Comparison of ENCODE assay signal across 19 cellular contexts in the genomic region with DNA sequence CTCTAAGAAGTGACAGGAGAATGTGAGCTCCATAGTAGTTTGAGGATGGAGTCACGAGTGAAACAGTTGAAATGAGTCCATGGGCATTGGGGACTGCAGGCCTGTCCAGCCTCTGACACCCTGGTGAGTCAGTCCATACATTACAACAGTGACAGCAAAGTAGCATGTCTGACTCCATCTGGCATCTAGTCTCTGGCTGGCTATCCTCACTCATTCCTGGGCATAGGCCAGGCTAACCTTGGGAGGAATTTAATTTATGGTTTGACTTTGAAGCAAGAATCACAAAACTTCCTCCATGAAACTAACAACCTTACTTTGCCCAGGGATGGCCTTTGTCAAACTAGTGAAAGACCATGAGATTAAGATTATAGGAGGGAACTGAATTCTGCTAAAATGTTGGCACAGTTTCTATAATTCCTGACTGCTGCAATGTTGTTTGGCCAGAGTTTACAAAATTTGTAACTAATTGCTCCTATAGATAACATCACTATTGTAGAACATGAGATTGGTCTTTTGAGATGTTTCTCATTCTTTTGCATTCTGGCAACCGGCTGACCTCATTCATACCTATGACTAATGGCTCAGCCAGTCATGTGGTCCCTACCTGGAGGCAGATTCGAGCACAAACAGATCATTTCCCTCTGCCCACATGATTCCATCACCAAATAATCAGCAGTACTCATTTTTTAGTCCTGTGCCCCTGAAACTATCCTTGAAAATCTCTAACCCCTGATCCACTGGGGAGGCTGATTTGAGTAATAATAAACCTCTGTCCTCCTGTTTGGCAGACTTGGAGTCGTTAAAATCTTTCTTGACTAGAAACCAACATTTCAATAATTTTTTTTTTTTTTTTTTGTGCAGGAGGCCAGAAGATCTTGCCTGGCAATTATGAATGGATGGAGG. TPM values are rescaled to one million over a fixed set of nuclear protein-coding genes. Genes with fewer than 3 reads are reported as not detected.
DNase-seq lines count a peak whose midpoint lies in the region; TF ChIP-seq lines count a peak whose summit lies in the region.
"Not testable (repeated sequence)": the region's sequence is repeated elsewhere in the genome, so short reads cannot be mapped to it uniquely, and the experiment has no call there.
"Had no signal": no experiment of that assay in that cellular context is flagged by ENCODE, and none has a peak within 500 bp of the region (broad histone marks: within the 10 kb centered on the region; RNA-seq: fewer than 3 reads in every experiment).

No MANE protein-coding gene starts in this region.

- H3K27ac ChIP-seq in GM23248 = peak overlapping the region; percentile 95
- H3K27ac ChIP-seq in breast epithelium = peak overlapping the region; percentile 78 to 82
- H3K27ac ChIP-seq in fibroblast of lung (ENCODE audit: insufficient read depth, low read length) = peak overlapping the region; percentile 71

- H3F3A ChIP-seq in GM23248 (ENCODE audit: insufficient read depth) = peaks cover 60% of the 10 kb centered on the region

- not testable (repeated sequence) for TF ChIP-seq CTCF in breast epithelium (IDR thresholded peaks at IDR 0.05); fibroblast of lung (conservative IDR thresholded peaks at IDR 0.05 in 1 of 2, IDR thresholded peaks at IDR 0.05 in 1 of 2; ENCODE audit: low read depth in 1 of 2, low read length in 2 of 2); kidney epithelial cell (IDR thresholded peaks at IDR 0.05; ENCODE audit: insufficient read depth, low read length, poor library complexity, severe bottlenecking)

- H3K4me2 ChIP-seq in GM23248 (ENCODE audit: unreplicated experiment) = peak overlapping the region; percentile 65
- not testable (repeated sequence) for H3K4me2 ChIP-seq in fibroblast of lung (ENCODE audit: extremely low read depth, insufficient read depth, low read length)

- WGBS in GM23248 (ENCODE audit: low coverage in 1 of 2, low lambda C conversion rate in 2 of 2, missing lambda C conversion rate in 2 of 2), 2 experiments = 0 to 1% methylated on average over 4 of the region's 4 CpGs

- not testable (repeated sequence) for H3K36me3 ChIP-seq in GM23248 (ENCODE audit: low read depth); breast epithelium; fibroblast of lung (ENCODE audit: control insufficient read depth, insufficient read depth, low read length); kidney epithelial cell (ENCODE audit: control insufficient read depth, insufficient read depth, low read length)

- not testable (repeated sequence) for H2AFZ ChIP-seq in GM23248; fibroblast of lung (ENCODE audit: low read length)

- H4K20me1 ChIP-seq in GM23248 (ENCODE audit: insufficient read depth); fibroblast of lung (ENCODE audit: control insufficient read depth, extremely low read depth, insufficient read depth, low read length): not testable (repeated sequence)

- peak overlapping the region; percentile 70 for H3K9ac ChIP-seq in GM23248
- not testable (repeated sequence) for H3K9ac ChIP-seq in fibroblast of lung (ENCODE audit: insufficient read depth, low read length)

- H3K9me2 ChIP-seq in GM23248 (ENCODE audit: insufficient read depth) = not testable (repeated sequence)

- not testable (repeated sequence) for H3K9me3 ChIP-seq in GM23248 (ENCODE audit: low read depth); breast epithelium; fibroblast of lung (ENCODE audit: control insufficient read depth, insufficient read depth, low read depth, low read length)

- H3K4me3 ChIP-seq in GM23248 = peak overlapping the region; percentile 81
- not testable (repeated sequence) for H3K4me3 ChIP-seq in breast epithelium; fibroblast of lung (replicated peaks in 1 of 4; ENCODE audit: control extremely low read depth in 1 of 4, insufficient read depth in 1 of 4, low read depth in 3 of 4, low read length in 4 of 4); kidney epithelial cell (ENCODE audit: low read depth, low read length)

- in situ Hi-C loops in GM23248 (cut with MboI) = not testable (repeated sequence)

- H3K79me2 ChIP-seq in GM23248 (ENCODE audit: insufficient read depth) = peaks cover 35% of the 10 kb centered on the region
- not testable (repeated sequence) for H3K79me2 ChIP-seq in fibroblast of lung (ENCODE audit: control insufficient read depth, insufficient read depth, low read length)

- not testable (repeated sequence) for TF ChIP-seq POLR2A in breast epithelium (IDR thresholded peaks at IDR 0.05)

- peaks cover 67% of the 10 kb centered on the region for H3K4me1 ChIP-seq in GM23248 (ENCODE audit: insufficient read depth)
- not testable (repeated sequence) for H3K4me1 ChIP-seq in breast epithelium
- H3K4me1 ChIP-seq in fibroblast of lung (ENCODE audit: control insufficient read depth, extremely low read depth, insufficient read depth, low read length) = peaks cover 16% of the 10 kb centered on the region

- not testable (repeated sequence) for H3K27me3 ChIP-seq in GM23248 (replicated peaks; ENCODE audit: insufficient read depth); breast epithelium; fibroblast of lung (ENCODE audit: control insufficient read depth, insufficient read depth, low read length); kidney epithelial cell (ENCODE audit: control insufficient read depth, insufficient read depth, low read length)

- intact Hi-C loops in breast epithelium (cut with DNase I; ENCODE audit: low total_unique reads) = not testable (repeated sequence)

- DNase-seq in AG20443 (ENCODE audit: low spot score) (peak; percentile 65), GM23248 (peak; percentile 92), LHCN-M2 (ENCODE audit: low read depth) (peak; percentile 34), SW 1271 (lab: John Stamatoyannopoulos, UW) (peak; percentile 46 to 56), breast epithelium (ENCODE audit: low spot score in 2 of 2) (peak in 1 of 2 donors; percentile 82), fibroblast of lung (ENCODE audit: low read depth in 2 of 2) (peak; percentile 56 to 91), kidney epithelial cell (ENCODE audit: low read depth) (peak; percentile 65), stromal cell of bone marrow (ENCODE audit: low read depth) (peak; percentile 47)

RNA-seq across cellular contexts. Expression of a gene that starts 4.2 kb away (rescaled TPM):
- 430 and 534 TPM in 2 replicates for total RNA-seq in GM23248 (2014; rRNA removed; shearing (Covaris generic))
- polyA plus RNA-seq in GM23248 (2016; fragmentation: Nextera tagmentation; extraction: Ambion mirVana) (1,012 and 1,019 TPM in 2 replicates), fibroblast of lung (52.2 and 229 TPM in 2 replicates)
- total RNA-seq in LHCN-M2 (2014; rRNA removed) (0.52 and 0.64 TPM in 2 replicates), breast epithelium (not detected), fibroblast of lung (2.1 and 14.2 TPM in 2 replicates), kidney epithelial cell (0.34 and 0.96 TPM in 2 replicates)
- polyA plus RNA-seq in LHCN-M2 (2012) = 1.7 TPM
- 42.9 and 138 TPM in 2 replicates for polyA plus RNA-seq in fibroblast of lung (2012)
- 18.3 and 49.3 TPM in 2 replicates for polyA minus RNA-seq in fibroblast of lung (ENCODE audit: low replicate concordance)
- total RNA-seq: activated CD4-positive, alpha-beta T cell treated with anti-CD3 and anti-CD28 coated beads, Interleukin-2, amount 10 ng/mL, durations not matched to agents 24 days and 14 days; activated CD8-positive, alpha-beta memory T cell treated with anti-CD3 and anti-CD28 coated beads, Interleukin-2, amount 10 ng/mL, durations not matched to agents 7 days and 5 days; activated T-helper 1 cell treated with anti-CD3 and anti-CD28 coated beads, Interleukin-12 subunit alpha, Interleukin-12 subunit beta, Interleukin-2, Interleukin-4 antibody, amounts not matched to agents 30 ng/mL and 10 ng/mL and 1 ng/mL, durations not matched to agents 14 hours and 24 hours and 36 hours; dermis microvascular lymphatic vessel endothelial cell; endothelial cell of umbilical vein; heart left ventricle; K562; pulmonary artery endothelial cell; Right ventricle myocardium superior; T-helper 1 cell treated with Interleukin-12 subunit alpha and Interleukin-12 subunit beta and Interleukin-4 antibody, amounts not matched to agents 30 ng/mL and 1 ng/mL, for 36 hours; transverse colon had no signal
- polyA plus RNA-seq: endothelial cell of umbilical vein, heart left ventricle, K562 had no signal

RNA-seq across cellular contexts. Expression of a gene that starts 23.3 kb away (rescaled TPM):
- 104 and 105 TPM in 2 replicates for total RNA-seq in GM23248 (2014; rRNA removed; shearing (Covaris generic))
- polyA plus RNA-seq in GM23248 (2016; fragmentation: Nextera tagmentation; extraction: Ambion mirVana) (171 and 174 TPM in 2 replicates), fibroblast of lung (171 and 387 TPM in 2 replicates)
- total RNA-seq in LHCN-M2 (2014; rRNA removed) (0.19 and 0.98 TPM in 2 replicates), breast epithelium (1 to 10 TPM in 1 of 3 donors, not detected in 2; 2.3 TPM), fibroblast of lung (0.17 and 11.3 TPM in 2 replicates), kidney epithelial cell (3.0 and 7.4 TPM in 2 replicates)
- 6.0 TPM for polyA plus RNA-seq in LHCN-M2 (2012)
- 108 and 205 TPM in 2 replicates for polyA plus RNA-seq in fibroblast of lung (2012)
- 63.7 and 67.2 TPM in 2 replicates for polyA minus RNA-seq in fibroblast of lung (ENCODE audit: low replicate concordance)
- total RNA-seq: activated CD4-positive, alpha-beta T cell treated with anti-CD3 and anti-CD28 coated beads, Interleukin-2, amount 10 ng/mL, durations not matched to agents 24 days and 14 days; activated CD8-positive, alpha-beta memory T cell treated with anti-CD3 and anti-CD28 coated beads, Interleukin-2, amount 10 ng/mL, durations not matched to agents 7 days and 5 days; activated T-helper 1 cell treated with anti-CD3 and anti-CD28 coated beads, Interleukin-12 subunit alpha, Interleukin-12 subunit beta, Interleukin-2, Interleukin-4 antibody, amounts not matched to agents 30 ng/mL and 10 ng/mL and 1 ng/mL, durations not matched to agents 14 hours and 24 hours and 36 hours; dermis microvascular lymphatic vessel endothelial cell; heart left ventricle; K562; pulmonary artery endothelial cell; Right ventricle myocardium superior; T-helper 1 cell treated with Interleukin-12 subunit alpha and Interleukin-12 subunit beta and Interleukin-4 antibody, amounts not matched to agents 30 ng/mL and 1 ng/mL, for 36 hours; transverse colon had no signal
- polyA plus RNA-seq: heart left ventricle had no signal

Comparison
In these comparisons a context has a peak if more than half of its experiments do, and no peak if none do; other contexts are left out.
1. RNA of a gene that starts 4.2 kb away (total RNA-seq): 430 to 534 TPM in GM23248; 2.1 to 14.2 TPM in fibroblast of lung, 0.34 to 0.96 TPM in kidney epithelial cell, 0.52 to 0.64 TPM in LHCN-M2 and not detected in breast epithelium; every median in the first group is over 10 times any median in the second.
2. Peak in every context shown above with its lines, with median percentiles within 50 percentile points of each other: H3K27ac ChIP-seq.